Comparison of ENCODE assay signal across 8 cellular contexts in genomic region chr11:69915501-69916250, GRCh38.
DNase-seq lines count a peak whose midpoint lies in the region; ATAC-seq, FAIRE-seq and TF ChIP-seq lines count a peak whose summit lies in the region.

No MANE protein-coding gene starts in this region.

- H3K27me3 ChIP-seq in prostate gland (replicated peaks; ENCODE audit: insufficient read depth): no peaks in the 10 kb centered on the region

- no peaks in the 10 kb centered on the region for H3K4me1 ChIP-seq in prostate gland (replicated peaks)

- no peaks in the 10 kb centered on the region for H3K36me3 ChIP-seq in prostate gland

- H3K4me3 ChIP-seq in AG10803 (ENCODE audit: low read length) (peak overlapping the region; percentile 21), prostate gland (no peak overlapping the region)

- WGBS in prostate gland: 30% methylated on average over 18 of the region's 18 CpGs

- no peak for FAIRE-seq in GM19239 (lab: Jason Lieb, UNC)

- DNase-seq in AG10803 (ENCODE audit: low read depth): peak; percentile 59
- peak; percentile 54 for DNase-seq in GM19239 (ENCODE audit: insufficient read length, low spot score)
- DNase-seq in NCI-H69 (lab: John Stamatoyannopoulos, UW): peak; percentile 86
- peak in 3 of 4 experiments; percentile 7 to 29 (median 14) for DNase-seq in activated naive CD4-positive, alpha-beta T cell (lab: John Stamatoyannopoulos, UW)
- DNase-seq in Right ventricle myocardium inferior (ENCODE audit: missing footprints): peak; percentile 86
- peak; percentile 66 for DNase-seq in prostate gland (ENCODE audit: low spot score)

- TF ChIP-seq CTCF in AG10803 (conservative IDR thresholded peaks at IDR 0.05; ENCODE audit: low read length) (peak; percentile 71), prostate gland (IDR thresholded peaks at IDR 0.05) (peak; percentile 71 to 80 (median 76))

- intact Hi-C loops in Right ventricle myocardium inferior (cut with DNase I): no loop called here
- intact Hi-C loops in prostate gland (cut with DNase I): no loop called here

- no peak overlapping the region for H3K27ac ChIP-seq in prostate gland

- ATAC-seq in Right ventricle myocardium inferior (peak; percentile 37), HG02623 (IDR thresholded peaks at IDR 0.05; ENCODE audit: unreplicated experiment) (no peak), GM18861 (IDR thresholded peaks at IDR 0.05; ENCODE audit: unreplicated experiment) (no peak)

- H3K9me3 ChIP-seq in prostate gland: no peaks in the 10 kb centered on the region

- no peak for TF ChIP-seq POLR2A in prostate gland (IDR thresholded peaks at IDR 0.05)

Comparison
In these comparisons a context has a peak if more than half of its experiments do, and no peak if none do; other contexts are left out.
1. DNase-seq: peak in every context shown above with its lines; median percentile 86 in NCI-H69; 86 in Right ventricle myocardium inferior; 66 in prostate gland; 59 in AG10803; 54 in GM19239; 14 in activated naive CD4-positive, alpha-beta T cell.